In the genomic region with DNA sequence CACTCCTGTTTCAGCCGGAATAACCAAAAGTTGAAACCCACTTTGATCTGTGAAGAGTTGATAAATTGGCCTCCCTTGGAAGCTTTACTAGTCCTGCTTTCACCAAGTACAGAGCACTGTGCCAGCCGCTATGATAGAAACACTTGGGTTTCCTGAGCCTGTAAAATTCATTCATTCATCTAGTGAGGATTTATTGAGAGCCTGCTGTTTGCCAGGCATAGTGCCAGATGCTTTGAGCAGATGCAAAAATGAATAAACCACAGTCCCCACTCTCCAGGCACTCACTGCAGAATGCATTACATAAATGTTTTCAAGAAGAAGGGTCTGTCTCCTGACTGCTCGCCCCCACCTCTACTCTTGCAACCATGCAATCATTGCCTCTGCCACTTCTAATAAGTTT, we compare ENCODE assay signal across 15 cellular contexts. TPM values are rescaled to one million over a fixed set of nuclear protein-coding genes. Genes with fewer than 3 reads are reported as not detected.
A peak's percentile ranks its signal among the peaks of the same experiment; 100 is the strongest.
DNase-seq lines count a peak whose midpoint lies in the region; ATAC-seq and TF ChIP-seq lines count a peak whose summit lies in the region.
"Had no signal": no experiment of that assay in that cellular context is flagged by ENCODE, and none has a peak within 500 bp of the region (broad histone marks: within the 10 kb centered on the region; RNA-seq: fewer than 3 reads in every experiment).

No MANE protein-coding gene starts in this region.

- H3K9me3 ChIP-seq in neuronal stem cell (replicated peaks in 1 of 2; ENCODE audit: control insufficient read depth in 2 of 2, insufficient read depth in 1 of 2, low read depth in 1 of 2, low read length in 2 of 2): no peaks in the 10 kb centered on the region

- no peak overlapping the region for H2BK120ac ChIP-seq in neuronal stem cell (ENCODE audit: low read depth, low read length)

- H3K79me1 ChIP-seq in neuronal stem cell (ENCODE audit: low read depth, low read length): no peaks in the 10 kb centered on the region

- no peak overlapping the region for H3K4me2 ChIP-seq in neuronal stem cell (ENCODE audit: insufficient read depth, low read length, poor library complexity, severe bottlenecking)

- H2AK5ac ChIP-seq in neuronal stem cell (ENCODE audit: low read depth, low read length): no peak overlapping the region

- H3K4me1 ChIP-seq in neuronal stem cell (ENCODE audit: control insufficient read depth in 2 of 2, insufficient read depth in 1 of 2, low read depth in 1 of 2, low read length in 2 of 2): peaks cover 0 to 2% of the 10 kb centered on the region in 2 donors

- H2BK12ac ChIP-seq in neuronal stem cell (ENCODE audit: low read length): no peak overlapping the region

- H3K27me3 ChIP-seq in dorsolateral prefrontal cortex: no peaks in the 10 kb centered on the region
- H3K27me3 ChIP-seq in neuronal stem cell (ENCODE audit: control insufficient read depth in 3 of 3, insufficient read depth in 3 of 3, low read depth in 1 of 3, low read length in 3 of 3): no peaks in the 10 kb centered on the region

- H3K36me3 Mint-ChIP-seq in stimulated activated memory B cell treated with anti-CD40 and anti-IgM and Interleukin-4, amounts not matched to agents 10 μg/mL and 1 μg/mL and 100 μg/mL, for 72 hours: peaks cover 75% of the 10 kb centered on the region

- in situ Hi-C loops in G401 (cut with HindIII; ENCODE audit: low sequenced_read_pairs) (no loop called here), KBM-7 (cut with MboI; ENCODE audit: low pct_unique_long_range_greater_than_20kb, low sequenced_read_pairs) (no loop called here)

- no peak overlapping the region for H3K23ac ChIP-seq in neuronal stem cell (ENCODE audit: low read depth, low read length, poor library complexity)

- no peak overlapping the region for H3K4me3 Mint-ChIP-seq in stimulated activated memory B cell treated with anti-CD40 and anti-IgM and Interleukin-4, amounts not matched to agents 10 μg/mL and 1 μg/mL and 100 μg/mL, for 72 hours
- H3K4me3 Mint-ChIP-seq: activated CD8-positive, alpha-beta T cell treated with anti-CD3 and anti-CD28 coated beads for 36 hours; activated naive CD8-positive, alpha-beta T cell treated with anti-CD3 and anti-CD28 coated beads for 36 hours; activated T-cell treated with anti-CD3 and anti-CD28 coated beads, Interleukin-2, amount 50 U/mL, for 72 hours; B cell; natural killer cell treated with Interleukin-12 subunit alpha and Interleukin-12 subunit beta and Interleukin-15 and Interleukin-18, amount 100 ng/mL, for 72 hours had no signal

- H3K36me3 ChIP-seq in neuronal stem cell (replicated peaks in 1 of 2; ENCODE audit: control insufficient read depth in 2 of 2, insufficient read depth in 2 of 2, low read length in 2 of 2): peaks cover 18 to 80% of the 10 kb centered on the region in 2 donors

- intact Hi-C loops in dorsolateral prefrontal cortex (cut with DNase I): no loop called here

- peak overlapping the region; percentile 47 for H3K27ac Mint-ChIP-seq in stimulated activated memory B cell treated with anti-CD40 and anti-IgM and Interleukin-4, amounts not matched to agents 10 μg/mL and 1 μg/mL and 100 μg/mL, for 72 hours
- H3K27ac Mint-ChIP-seq: activated CD8-positive, alpha-beta T cell treated with anti-CD3 and anti-CD28 coated beads for 36 hours; activated naive CD8-positive, alpha-beta T cell treated with anti-CD3 and anti-CD28 coated beads for 36 hours; activated T-cell treated with anti-CD3 and anti-CD28 coated beads, Interleukin-2, amount 50 U/mL, for 72 hours; B cell had no signal

- H3K9ac ChIP-seq in neuronal stem cell (ENCODE audit: low read depth, low read length, poor library complexity): no peak overlapping the region

- H3K18ac ChIP-seq in neuronal stem cell (ENCODE audit: low read length): no peak overlapping the region

- H4K91ac ChIP-seq in neuronal stem cell (ENCODE audit: low read depth, low read length, poor library complexity): no peak overlapping the region

- H2BK5ac ChIP-seq in neuronal stem cell (ENCODE audit: low read length): no peak overlapping the region

- no CpG with 5 or more reads among the region's 3 CpGs for WGBS in neuronal stem cell (ENCODE audit: extremely low coverage in 2 of 2, insufficient read length in 2 of 2, insufficient replicate concordance in 1 of 2), 2 donors

- H3K4ac ChIP-seq in neuronal stem cell (ENCODE audit: low read length): no peak overlapping the region

- no peak overlapping the region for H3K14ac ChIP-seq in neuronal stem cell (ENCODE audit: low read length)

- H2BK15ac ChIP-seq in neuronal stem cell (ENCODE audit: low read length): no peak overlapping the region

- DNase-seq in G401 (ENCODE audit: low spot score) (peak; percentile 52), NCI-H446 treated with DMSO at 0.1 percent for 48 hours (lab: John Stamatoyannopoulos, UW) (peak; percentile 50), dorsolateral prefrontal cortex (peak in 2 of 10 donors; percentile 12 to 15), KBM-7 (no peak), neuronal stem cell (ENCODE audit: low spot score) (no peak), SKM-1 treated with dmso at 0.1 percent for 144 hours (lab: John Stamatoyannopoulos, UW; ENCODE audit: unreplicated experiment) (no peak)
- DNase-seq: activated CD8-positive, alpha-beta T cell treated with anti-CD3 and anti-CD28 coated beads for 36 hours; activated naive CD8-positive, alpha-beta T cell treated with anti-CD3 and anti-CD28 coated beads for 36 hours; activated T-cell treated with anti-CD3 and anti-CD28 coated beads, Interleukin-2, amount 50 U/mL, for 72 hours; SW 1271 had no signal

- H2AFZ ChIP-seq in neuronal stem cell (ENCODE audit: low read length): no peak overlapping the region

- peaks cover 28% of the 10 kb centered on the region for H3K4me1 Mint-ChIP-seq in stimulated activated memory B cell treated with anti-CD40 and anti-IgM and Interleukin-4, amounts not matched to agents 10 μg/mL and 1 μg/mL and 100 μg/mL, for 72 hours
- H3K4me1 Mint-ChIP-seq: activated naive CD8-positive, alpha-beta T cell treated with anti-CD3 and anti-CD28 coated beads for 36 hours had no signal

- no peak overlapping the region for H3K4me3 ChIP-seq in dorsolateral prefrontal cortex
- H3K4me3 ChIP-seq in neuronal stem cell (ENCODE audit: low read length in 2 of 2): no peak overlapping the region
- H3K4me3 ChIP-seq: lung had no signal

- peak overlapping the region in 36 of 59 donors; percentile 4 to 71 (median 40) for H3K27ac ChIP-seq in dorsolateral prefrontal cortex
- H3K27ac ChIP-seq in neuronal stem cell (replicated peaks; ENCODE audit: low read length): no peak overlapping the region

- no peaks in the 10 kb centered on the region for H3K9me3 Mint-ChIP-seq in stimulated activated memory B cell treated with anti-CD40 and anti-IgM and Interleukin-4, amounts not matched to agents 10 μg/mL and 1 μg/mL and 100 μg/mL, for 72 hours
- H3K9me3 Mint-ChIP-seq: activated CD8-positive, alpha-beta T cell treated with anti-CD3 and anti-CD28 coated beads for 36 hours; activated naive CD8-positive, alpha-beta T cell treated with anti-CD3 and anti-CD28 coated beads for 36 hours; activated T-cell treated with anti-CD3 and anti-CD28 coated beads, Interleukin-2, amount 50 U/mL, for 72 hours had no signal

- no peak overlapping the region for H4K8ac ChIP-seq in neuronal stem cell (ENCODE audit: low read depth, low read length)

- no peak for TF ChIP-seq CTCF in dorsolateral prefrontal cortex (IDR thresholded peaks at IDR 0.05 in 54 of 56, conservative IDR thresholded peaks at IDR 0.05 in 2 of 56; ENCODE audit: low read depth in 1 of 56, partially characterized antibody in 56 of 56)

- ATAC-seq in stimulated activated memory B cell treated with anti-CD40 and anti-IgM and Interleukin-4, amounts not matched to agents 10 μg/mL and 1 μg/mL and 100 μg/mL, for 72 hours: no peak
- ATAC-seq in GM18517 (IDR thresholded peaks at IDR 0.05; ENCODE audit: unreplicated experiment): no peak
- ATAC-seq: activated CD8-positive, alpha-beta T cell treated with anti-CD3 and anti-CD28 coated beads for 36 hours; activated T-cell treated with anti-CD3 and anti-CD28 coated beads, Interleukin-2, amount 50 U/mL, for 72 hours; natural killer cell treated with Interleukin-12 subunit alpha and Interleukin-12 subunit beta and Interleukin-15 and Interleukin-18, amount 100 ng/mL, for 72 hours had no signal

- no peaks in the 10 kb centered on the region for H3K27me3 Mint-ChIP-seq in stimulated activated memory B cell treated with anti-CD40 and anti-IgM and Interleukin-4, amounts not matched to agents 10 μg/mL and 1 μg/mL and 100 μg/mL, for 72 hours
- H3K27me3 Mint-ChIP-seq: activated CD8-positive, alpha-beta T cell treated with anti-CD3 and anti-CD28 coated beads for 36 hours; activated naive CD8-positive, alpha-beta T cell treated with anti-CD3 and anti-CD28 coated beads for 36 hours; B cell; natural killer cell treated with Interleukin-12 subunit alpha and Interleukin-12 subunit beta and Interleukin-15 and Interleukin-18, amount 100 ng/mL, for 72 hours had no signal

RNA-seq across cellular contexts. Expression of a gene that starts 25.3 kb away (rescaled TPM):
- 1.2 and 1.4 TPM in 2 replicates for total RNA-seq in G401 (2014; rRNA removed; shearing (Covaris generic))
- total RNA-seq in dorsolateral prefrontal cortex: 1 to 10 TPM in 67 of 120 experiments, under 1 TPM in 43, not detected in 10; 0.29 to 4.3 (median 1.2) TPM
- 0.38 TPM for polyA plus RNA-seq in neuronal stem cell (2013, experiment 1 of 2)
- 0.32 TPM for polyA plus RNA-seq in neuronal stem cell (2013, experiment 2 of 2)

RNA-seq across cellular contexts. Expression of a gene that starts 25.7 kb away (rescaled TPM):
- total RNA-seq in G401 (2014; rRNA removed; shearing (Covaris generic)): 6.7 and 12.0 TPM in 2 replicates
- 10 to 100 TPM in 115 of 120 experiments, 1 to 10 TPM in 5; 8.8 to 17.7 (median 12.6) TPM for total RNA-seq in dorsolateral prefrontal cortex
- 11.0 TPM for polyA plus RNA-seq in neuronal stem cell (2013, experiment 1 of 2)
- polyA plus RNA-seq in neuronal stem cell (2013, experiment 2 of 2): 11.3 TPM

Comparison
In these comparisons a context has a peak if more than half of its experiments do, and no peak if none do; other contexts are left out.
1. DNase-seq: peak in G401 (single experiment) and NCI-H446 treated with DMSO at 0.1 percent for 48 hours (single experiment); none in KBM-7 (single experiment), neuronal stem cell (single experiment) and SKM-1 treated with dmso at 0.1 percent for 144 hours (single experiment).